1 cellular context compared by ENCODE assay signal in the genomic region with DNA sequence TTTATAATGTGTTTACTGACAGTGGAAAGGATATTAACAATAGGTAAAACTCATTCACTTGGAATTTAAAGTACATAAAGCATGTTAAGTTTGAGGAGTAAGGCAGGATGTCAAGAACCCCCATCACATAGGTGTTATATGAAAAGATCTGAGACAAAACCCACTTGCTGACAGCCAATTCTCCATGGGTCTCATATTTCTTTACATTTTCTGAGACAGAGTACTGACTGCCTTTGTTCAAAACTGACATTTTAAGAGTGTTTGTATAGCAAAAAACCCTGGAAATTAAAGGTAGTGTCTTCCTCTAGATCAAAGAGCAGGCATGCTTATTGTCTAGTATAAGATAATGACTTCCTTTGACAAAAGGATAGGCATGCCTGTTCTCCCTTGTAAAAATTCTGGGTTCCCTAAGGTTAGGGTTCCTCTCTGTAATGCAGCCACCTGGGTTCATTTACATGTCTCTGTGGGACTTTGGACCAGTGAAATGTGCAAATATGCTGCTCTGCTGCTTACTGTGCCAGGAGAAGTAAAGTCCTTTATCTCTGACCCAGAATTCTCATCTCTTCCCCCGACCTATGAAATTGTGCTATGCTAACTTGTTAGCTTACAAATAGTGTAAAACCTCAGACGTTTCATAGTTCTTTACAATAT.
A peak's percentile ranks its signal among the peaks of the same experiment; 100 is the strongest.
TF ChIP-seq lines count a peak whose summit lies in the region.

No MANE protein-coding gene starts in this region.

TF ChIP-seq in HepG2, 621 proteins besides CTCF, POLR2A, EP300 and RAD21 (continued from another document):
- TF ChIP-seq PAXIP1 (CRISPR knock-in tag; conservative IDR thresholded peaks at IDR 0.05): 0 out of 2 replicates have a peak, but pooled peaks have one; percentile 25
- no peak for TF ChIP-seq ZNF713 (CRISPR knock-in tag; IDR thresholded peaks at IDR 0.05)
- TF ChIP-seq WIZ (CRISPR knock-in tag; IDR thresholded peaks at IDR 0.05): no peak
- TF ChIP-seq HNF4A (CRISPR knock-in tag; IDR thresholded peaks at IDR 0.05): peak; percentile 76
